Comparison of ENCODE assay signal across 1 cellular context in the genomic region with DNA sequence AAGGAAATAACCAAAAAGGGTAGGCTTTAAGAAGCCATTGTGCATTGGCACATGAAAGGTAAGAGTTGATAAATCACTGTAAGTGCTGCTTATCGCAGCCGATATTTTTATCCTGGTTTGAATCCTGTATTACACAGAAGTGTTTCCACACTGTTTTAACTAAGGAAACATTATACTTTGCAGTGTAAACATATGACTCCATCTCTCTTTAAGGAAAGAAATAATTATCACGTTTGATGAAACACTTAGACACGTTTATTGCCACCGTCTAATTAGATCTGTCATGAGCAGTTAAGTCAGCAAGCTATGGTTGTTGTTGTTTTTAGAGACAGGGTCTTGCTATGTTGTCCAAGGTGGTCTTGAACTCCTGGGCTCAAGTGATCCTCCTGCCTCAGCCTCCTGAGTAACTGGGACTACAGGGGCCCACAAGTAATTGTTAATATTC.
TF ChIP-seq lines count a peak whose summit lies in the region.

No MANE protein-coding gene starts in this region.

TF ChIP-seq in HEK293, 187 proteins besides CTCF, POLR2A, EP300 and RAD21 (continued from another document and continues in another):
- TF ChIP-seq, protein P1, sequence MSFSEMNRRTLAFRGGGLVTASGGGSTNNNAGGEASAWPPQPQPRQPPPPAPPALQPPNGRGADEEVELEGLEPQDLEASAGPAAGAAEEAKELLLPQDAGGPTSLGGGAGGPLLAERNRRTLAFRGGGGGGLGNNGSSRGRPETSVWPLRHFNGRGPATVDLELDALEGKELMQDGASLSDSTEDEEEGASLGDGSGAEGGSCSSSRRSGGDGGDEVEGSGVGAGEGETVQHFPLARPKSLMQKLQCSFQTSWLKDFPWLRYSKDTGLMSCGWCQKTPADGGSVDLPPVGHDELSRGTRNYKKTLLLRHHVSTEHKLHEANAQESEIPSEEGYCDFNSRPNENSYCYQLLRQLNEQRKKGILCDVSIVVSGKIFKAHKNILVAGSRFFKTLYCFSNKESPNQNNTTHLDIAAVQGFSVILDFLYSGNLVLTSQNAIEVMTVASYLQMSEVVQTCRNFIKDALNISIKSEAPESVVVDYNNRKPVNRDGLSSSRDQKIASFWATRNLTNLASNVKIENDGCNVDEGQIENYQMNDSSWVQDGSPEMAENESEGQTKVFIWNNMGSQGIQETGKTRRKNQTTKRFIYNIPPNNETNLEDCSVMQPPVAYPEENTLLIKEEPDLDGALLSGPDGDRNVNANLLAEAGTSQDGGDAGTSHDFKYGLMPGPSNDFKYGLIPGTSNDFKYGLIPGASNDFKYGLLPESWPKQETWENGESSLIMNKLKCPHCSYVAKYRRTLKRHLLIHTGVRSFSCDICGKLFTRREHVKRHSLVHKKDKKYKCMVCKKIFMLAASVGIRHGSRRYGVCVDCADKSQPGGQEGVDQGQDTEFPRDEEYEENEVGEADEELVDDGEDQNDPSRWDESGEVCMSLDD (tag by site-specific recombination; IDR thresholded peaks at IDR 0.05) = no peak
- TF ChIP-seq REPIN1 (tag by site-specific recombination; IDR thresholded peaks at IDR 0.05; ENCODE audit: low read depth) (no peak), ZBTB20 (tag by site-specific recombination; IDR thresholded peaks at IDR 0.05) (no peak), ZNF24 (tag by site-specific recombination; IDR thresholded peaks at IDR 0.05) (peak; percentile 61; the same call in 1 of the 2 replicates), ZNF645 (tag by site-specific recombination; IDR thresholded peaks at IDR 0.05) (no peak), GLIS1 (tag by site-specific recombination; IDR thresholded peaks at IDR 0.05) (no peak), ZNF426 (tag by site-specific recombination; IDR thresholded peaks at IDR 0.05) (no peak), HOXD13 (CRISPR knock-in tag; IDR thresholded peaks at IDR 0.05; ENCODE audit: borderline replicate concordance) (no peak), IKZF3 (tag by site-specific recombination; IDR thresholded peaks at IDR 0.05) (peak; percentile 88), ZNF302 (tag by site-specific recombination; IDR thresholded peaks at IDR 0.05; ENCODE audit: low read depth) (no peak), BCL6B (tag by site-specific recombination; IDR thresholded peaks at IDR 0.05) (no peak), ZNF248 (tag by site-specific recombination; IDR thresholded peaks at IDR 0.05) (no peak), ZNF791 (tag by site-specific recombination; IDR thresholded peaks at IDR 0.05) (no peak), ZNF560 (tag by site-specific recombination; IDR thresholded peaks at IDR 0.05; ENCODE audit: borderline replicate concordance) (no peak), ZNF514 (tag by site-specific recombination; IDR thresholded peaks at IDR 0.05) (no peak), ZNF792 (tag by site-specific recombination; IDR thresholded peaks at IDR 0.05) (no peak), ZNF221 (tag by site-specific recombination; IDR thresholded peaks at IDR 0.05; ENCODE audit: borderline replicate concordance) (no peak), ZNF501 (tag by site-specific recombination; IDR thresholded peaks at IDR 0.05) (peak; percentile 59), ZNF76 (tag by site-specific recombination; IDR thresholded peaks at IDR 0.05; ENCODE audit: borderline replicate concordance, low read depth) (peak; percentile 55), ZBTB8A (tag by site-specific recombination; IDR thresholded peaks at IDR 0.05) (no peak), ZBTB21 (tag by site-specific recombination; IDR thresholded peaks at IDR 0.05) (no peak), WT1 (tag by site-specific recombination; IDR thresholded peaks at IDR 0.05) (peak; percentile 93), ZNF2 (tag by site-specific recombination; IDR thresholded peaks at IDR 0.05) (peak; percentile 95), ZNF416 (tag by site-specific recombination; IDR thresholded peaks at IDR 0.05) (no peak), ZNF26 (tag by site-specific recombination; IDR thresholded peaks at IDR 0.05) (no peak), ZNF366 (tag by site-specific recombination; conservative IDR thresholded peaks at IDR 0.05) (peak; percentile 97), ZNF530 (tag by site-specific recombination; IDR thresholded peaks at IDR 0.05; ENCODE audit: low read depth) (no peak), ZNF768 (tag by site-specific recombination; IDR thresholded peaks at IDR 0.05) (no peak), ZNF704 (tag by site-specific recombination; IDR thresholded peaks at IDR 0.05) (no peak), OVOL3 (tag by site-specific recombination; IDR thresholded peaks at IDR 0.05) (peak; percentile 93), ZNF112 (tag by site-specific recombination; IDR thresholded peaks at IDR 0.05) (no peak), ZNF266 (tag by site-specific recombination; IDR thresholded peaks at IDR 0.05; ENCODE audit: low read depth) (no peak), ZNF37A (tag by site-specific recombination; IDR thresholded peaks at IDR 0.05) (no peak), ZNF404 (tag by site-specific recombination; IDR thresholded peaks at IDR 0.05) (no peak), EGR2 (tag by site-specific recombination; IDR thresholded peaks at IDR 0.05; ENCODE audit: low read depth) (no peak), ZNF174 (tag by site-specific recombination; IDR thresholded peaks at IDR 0.05) (no peak), ZBTB17 (tag by site-specific recombination; IDR thresholded peaks at IDR 0.05) (peak; percentile 56), ZIC2 (tag by site-specific recombination; IDR thresholded peaks at IDR 0.05) (no peak), BCL11A (tag by site-specific recombination; IDR thresholded peaks at IDR 0.05; ENCODE audit: low read depth) (peak; percentile 90), GLI2 (tag by site-specific recombination; IDR thresholded peaks at IDR 0.05; ENCODE audit: borderline replicate concordance, low read depth) (peak; percentile 96), ZSCAN30 (tag by site-specific recombination; IDR thresholded peaks at IDR 0.05) (peak; percentile 51; the same call in 1 of the 2 replicates)
- TF ChIP-seq, protein P2, sequence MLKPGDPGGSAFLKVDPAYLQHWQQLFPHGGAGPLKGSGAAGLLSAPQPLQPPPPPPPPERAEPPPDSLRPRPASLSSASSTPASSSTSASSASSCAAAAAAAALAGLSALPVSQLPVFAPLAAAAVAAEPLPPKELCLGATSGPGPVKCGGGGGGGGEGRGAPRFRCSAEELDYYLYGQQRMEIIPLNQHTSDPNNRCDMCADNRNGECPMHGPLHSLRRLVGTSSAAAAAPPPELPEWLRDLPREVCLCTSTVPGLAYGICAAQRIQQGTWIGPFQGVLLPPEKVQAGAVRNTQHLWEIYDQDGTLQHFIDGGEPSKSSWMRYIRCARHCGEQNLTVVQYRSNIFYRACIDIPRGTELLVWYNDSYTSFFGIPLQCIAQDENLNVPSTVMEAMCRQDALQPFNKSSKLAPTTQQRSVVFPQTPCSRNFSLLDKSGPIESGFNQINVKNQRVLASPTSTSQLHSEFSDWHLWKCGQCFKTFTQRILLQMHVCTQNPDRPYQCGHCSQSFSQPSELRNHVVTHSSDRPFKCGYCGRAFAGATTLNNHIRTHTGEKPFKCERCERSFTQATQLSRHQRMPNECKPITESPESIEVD (tag by site-specific recombination; IDR thresholded peaks at IDR 0.05) = peak; percentile 97
- TF ChIP-seq, protein P3, sequence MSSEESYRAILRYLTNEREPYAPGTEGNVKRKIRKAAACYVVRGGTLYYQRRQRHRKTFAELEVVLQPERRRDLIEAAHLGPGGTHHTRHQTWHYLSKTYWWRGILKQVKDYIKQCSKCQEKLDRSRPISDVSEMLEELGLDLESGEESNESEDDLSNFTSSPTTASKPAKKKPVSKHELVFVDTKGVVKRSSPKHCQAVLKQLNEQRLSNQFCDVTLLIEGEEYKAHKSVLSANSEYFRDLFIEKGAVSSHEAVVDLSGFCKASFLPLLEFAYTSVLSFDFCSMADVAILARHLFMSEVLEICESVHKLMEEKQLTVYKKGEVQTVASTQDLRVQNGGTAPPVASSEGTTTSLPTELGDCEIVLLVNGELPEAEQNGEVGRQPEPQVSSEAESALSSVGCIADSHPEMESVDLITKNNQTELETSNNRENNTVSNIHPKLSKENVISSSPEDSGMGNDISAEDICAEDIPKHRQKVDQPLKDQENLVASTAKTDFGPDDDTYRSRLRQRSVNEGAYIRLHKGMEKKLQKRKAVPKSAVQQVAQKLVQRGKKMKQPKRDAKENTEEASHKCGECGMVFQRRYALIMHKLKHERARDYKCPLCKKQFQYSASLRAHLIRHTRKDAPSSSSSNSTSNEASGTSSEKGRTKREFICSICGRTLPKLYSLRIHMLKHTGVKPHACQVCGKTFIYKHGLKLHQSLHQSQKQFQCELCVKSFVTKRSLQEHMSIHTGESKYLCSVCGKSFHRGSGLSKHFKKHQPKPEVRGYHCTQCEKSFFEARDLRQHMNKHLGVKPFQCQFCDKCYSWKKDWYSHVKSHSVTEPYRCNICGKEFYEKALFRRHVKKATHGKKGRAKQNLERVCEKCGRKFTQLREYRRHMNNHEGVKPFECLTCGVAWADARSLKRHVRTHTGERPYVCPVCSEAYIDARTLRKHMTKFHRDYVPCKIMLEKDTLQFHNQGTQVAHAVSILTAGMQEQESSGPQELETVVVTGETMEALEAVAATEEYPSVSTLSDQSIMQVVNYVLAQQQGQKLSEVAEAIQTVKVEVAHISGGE (tag by site-specific recombination; conservative IDR thresholded peaks at IDR 0.05; ENCODE audit: low read depth) = no peak
- TF ChIP-seq, protein P4, sequence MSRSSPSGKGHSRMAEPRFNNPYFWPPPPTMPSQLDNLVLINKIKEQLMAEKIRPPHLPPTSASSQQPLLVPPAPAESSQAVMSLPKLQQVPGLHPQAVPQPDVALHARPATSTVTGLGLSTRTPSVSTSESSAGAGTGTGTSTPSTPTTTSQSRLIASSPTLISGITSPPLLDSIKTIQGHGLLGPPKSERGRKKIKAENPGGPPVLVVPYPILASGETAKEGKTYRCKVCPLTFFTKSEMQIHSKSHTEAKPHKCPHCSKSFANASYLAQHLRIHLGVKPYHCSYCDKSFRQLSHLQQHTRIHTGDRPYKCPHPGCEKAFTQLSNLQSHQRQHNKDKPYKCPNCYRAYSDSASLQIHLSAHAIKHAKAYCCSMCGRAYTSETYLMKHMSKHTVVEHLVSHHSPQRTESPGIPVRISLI (tag by site-specific recombination; IDR thresholded peaks at IDR 0.05) = peak; percentile 75
- TF ChIP-seq, protein P5, sequence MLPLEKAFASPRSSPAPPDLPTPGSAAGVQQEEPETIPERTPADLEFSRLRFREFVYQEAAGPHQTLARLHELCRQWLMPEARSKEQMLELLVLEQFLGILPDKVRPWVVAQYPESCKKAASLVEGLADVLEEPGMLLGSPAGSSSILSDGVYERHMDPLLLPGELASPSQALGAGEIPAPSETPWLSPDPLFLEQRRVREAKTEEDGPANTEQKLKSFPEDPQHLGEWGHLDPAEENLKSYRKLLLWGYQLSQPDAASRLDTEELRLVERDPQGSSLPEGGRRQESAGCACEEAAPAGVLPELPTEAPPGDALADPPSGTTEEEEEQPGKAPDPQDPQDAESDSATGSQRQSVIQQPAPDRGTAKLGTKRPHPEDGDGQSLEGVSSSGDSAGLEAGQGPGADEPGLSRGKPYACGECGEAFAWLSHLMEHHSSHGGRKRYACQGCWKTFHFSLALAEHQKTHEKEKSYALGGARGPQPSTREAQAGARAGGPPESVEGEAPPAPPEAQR (tag by site-specific recombination; IDR thresholded peaks at IDR 0.05) = no peak
- TF ChIP-seq, protein P6, sequence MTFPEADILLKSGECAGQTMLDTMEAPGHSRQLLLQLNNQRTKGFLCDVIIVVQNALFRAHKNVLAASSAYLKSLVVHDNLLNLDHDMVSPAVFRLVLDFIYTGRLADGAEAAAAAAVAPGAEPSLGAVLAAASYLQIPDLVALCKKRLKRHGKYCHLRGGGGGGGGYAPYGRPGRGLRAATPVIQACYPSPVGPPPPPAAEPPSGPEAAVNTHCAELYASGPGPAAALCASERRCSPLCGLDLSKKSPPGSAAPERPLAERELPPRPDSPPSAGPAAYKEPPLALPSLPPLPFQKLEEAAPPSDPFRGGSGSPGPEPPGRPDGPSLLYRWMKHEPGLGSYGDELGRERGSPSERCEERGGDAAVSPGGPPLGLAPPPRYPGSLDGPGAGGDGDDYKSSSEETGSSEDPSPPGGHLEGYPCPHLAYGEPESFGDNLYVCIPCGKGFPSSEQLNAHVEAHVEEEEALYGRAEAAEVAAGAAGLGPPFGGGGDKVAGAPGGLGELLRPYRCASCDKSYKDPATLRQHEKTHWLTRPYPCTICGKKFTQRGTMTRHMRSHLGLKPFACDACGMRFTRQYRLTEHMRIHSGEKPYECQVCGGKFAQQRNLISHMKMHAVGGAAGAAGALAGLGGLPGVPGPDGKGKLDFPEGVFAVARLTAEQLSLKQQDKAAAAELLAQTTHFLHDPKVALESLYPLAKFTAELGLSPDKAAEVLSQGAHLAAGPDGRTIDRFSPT (tag by site-specific recombination; IDR thresholded peaks at IDR 0.05) = peak; percentile 87
